ENCODE assay signal across 12 cellular contexts in the genomic region with DNA sequence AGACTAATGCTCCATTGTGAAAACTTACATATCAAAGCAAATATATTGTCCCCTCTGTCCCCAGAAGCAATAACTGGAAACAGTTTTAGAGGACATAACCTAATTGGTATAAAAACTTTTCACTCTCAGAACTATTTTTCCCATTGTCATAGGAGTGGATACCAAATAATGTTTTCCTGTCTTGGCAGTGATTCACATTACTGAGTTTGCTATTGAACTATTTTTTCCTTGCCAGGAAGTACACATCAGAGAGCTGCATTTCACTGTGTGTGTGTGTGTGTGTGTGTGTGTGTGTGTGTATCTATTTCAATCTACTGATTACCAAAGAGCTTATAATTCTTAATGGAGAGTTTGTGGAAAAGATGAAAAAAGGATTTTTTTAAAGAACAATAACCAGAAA. TPM values are rescaled to one million over a fixed set of nuclear protein-coding genes. Genes with fewer than 3 reads are reported as not detected.
DNase-seq lines count a peak whose midpoint lies in the region; ATAC-seq and TF ChIP-seq lines count a peak whose summit lies in the region.
"Had no signal": no experiment of that assay in that cellular context is flagged by ENCODE, and none has a peak within 500 bp of the region (broad histone marks: within the 10 kb centered on the region; RNA-seq: fewer than 3 reads in every experiment).

No MANE protein-coding gene starts in this region.

- no peaks in the 10 kb centered on the region for H3K9me2 ChIP-seq in SK-N-SH

- H3K27ac ChIP-seq in BLaER1 (peak overlapping the region; percentile 52; the same call in 1 of the 2 replicates), SK-N-SH (ENCODE audit: low read depth in 2 of 2, low read length in 1 of 2) (peak overlapping the region; percentile 4 to 77; a peak in 2 of 4 replicates)

- no peak overlapping the region for H2AFZ ChIP-seq in SK-N-SH (ENCODE audit: low read depth)
- H2AFZ ChIP-seq: parathyroid adenoma had no signal

- no peak for DNase-seq in SK-N-SH
- peak; percentile 87 for DNase-seq in fibroblast of the aortic adventitia (ENCODE audit: low read depth)
- peak; percentile 77 for DNase-seq in pulmonary artery endothelial cell (ENCODE audit: low read depth, low spot score)
- DNase-seq in KG1 (lab: John Stamatoyannopoulos, UW), result no peak
- no peak for DNase-seq in NCI-H2227 (lab: John Stamatoyannopoulos, UW; ENCODE audit: unreplicated experiment)
- DNase-seq in COLO668 (lab: John Stamatoyannopoulos, UW; ENCODE audit: unreplicated experiment), result no peak
- DNase-seq: activated CD4-positive, alpha-beta T cell treated with anti-CD3 and anti-CD28 coated beads, Interleukin-2, amount 50 U/mL, for 4 hours; NCI-H2107; SIG-M5 had no signal

- peaks cover 97% of the 10 kb centered on the region for H3K4me1 ChIP-seq in BLaER1
- peaks cover 5 to 10% of the 10 kb centered on the region in 2 experiments; a peak in 3 of 4 replicates for H3K4me1 ChIP-seq in SK-N-SH (ENCODE audit: control insufficient read depth in 1 of 2, insufficient read depth in 2 of 2, low read depth in 1 of 2, low read length in 1 of 2)
- H3K4me1 ChIP-seq: parathyroid adenoma had no signal

- H3K4me2 ChIP-seq in BLaER1 (peak overlapping the region; percentile 83), SK-N-SH (peak overlapping the region; percentile 30; the same call in 1 of the 2 replicates)

- peaks cover 75% of the 10 kb centered on the region for H3K79me2 ChIP-seq in SK-N-SH (ENCODE audit: insufficient read depth)
- H3K79me2 ChIP-seq: parathyroid adenoma had no signal

- H3K27me3 ChIP-seq in BLaER1, result no peaks in the 10 kb centered on the region
- no peaks in the 10 kb centered on the region for H3K27me3 ChIP-seq in SK-N-SH (ENCODE audit: insufficient read depth)

- no peak overlapping the region for H3K4me3 ChIP-seq in BLaER1
- H3K4me3 ChIP-seq in SK-N-SH (ENCODE audit: low read depth in 2 of 2, low read length in 1 of 2), result no peak overlapping the region
- no peak overlapping the region for H3K4me3 ChIP-seq in fibroblast of the aortic adventitia (ENCODE audit: low read depth, low read length)

- TF ChIP-seq CTCF in SK-N-SH (IDR thresholded peaks at IDR 0.05), result no peak
- TF ChIP-seq CTCF in fibroblast of the aortic adventitia (IDR thresholded peaks at IDR 0.05; ENCODE audit: insufficient read depth, low read length), result no peak

- peaks cover 6% of the 10 kb centered on the region for H3F3A ChIP-seq in SK-N-SH (replicated peaks; ENCODE audit: insufficient read depth)

- POLR2A ChIA-PET in SK-N-SH (lab: Yijun Ruan, JAX), result no interaction called here

- H4K20me1 ChIP-seq in BLaER1 (peaks cover 100% of the 10 kb centered on the region), SK-N-SH (ENCODE audit: insufficient read depth) (no peaks in the 10 kb centered on the region)

- ATAC-seq in HG02973 (IDR thresholded peaks at IDR 0.05; ENCODE audit: unreplicated experiment), result no peak

- H3K36me3 ChIP-seq in BLaER1, result peaks cover 32% of the 10 kb centered on the region
- H3K36me3 ChIP-seq in SK-N-SH (replicated peaks in 1 of 2; ENCODE audit: control insufficient read depth in 1 of 2, insufficient read depth in 2 of 2, low read length in 1 of 2), result no peaks in the 10 kb centered on the region

- TF ChIP-seq EP300 in SK-N-SH (IDR thresholded peaks at IDR 0.05; ENCODE audit: borderline replicate concordance in 1 of 2, low read depth in 1 of 2, low read length in 1 of 2), result no peak

- no peak for TF ChIP-seq RAD21 in SK-N-SH (IDR thresholded peaks at IDR 0.05; ENCODE audit: low read length)

- H3K9ac ChIP-seq in BLaER1 (no peak overlapping the region; the same call in 1 of the 2 replicates), SK-N-SH (0 out of 2 replicates have a peak overlapping the region, but pooled peaks have one; percentile 19)
- H3K9ac ChIP-seq: parathyroid adenoma had no signal

- H3K9me3 ChIP-seq in BLaER1, result peaks cover 5% of the 10 kb centered on the region; the same call in 1 of the 2 replicates
- no peaks in the 10 kb centered on the region for H3K9me3 ChIP-seq in SK-N-SH

- CTCF ChIA-PET in SK-N-SH (lab: Yijun Ruan, JAX), result interaction anchor here (1.0 kb wide), 1 partner anchor 39 kb away, joined by 3 read pairs; no protein-coding TSS in a partner anchor

TF ChIP-seq in SK-N-SH, 30 proteins besides CTCF, POLR2A, EP300 and RAD21:
- TF ChIP-seq ELF1 (IDR thresholded peaks at IDR 0.05), result peak; percentile 18; the same call in 1 of the 2 replicates
- TF ChIP-seq RXRA (IDR thresholded peaks at IDR 0.05; ENCODE audit: borderline replicate concordance, low read depth), result no peak
- TF ChIP-seq, protein P1, sequence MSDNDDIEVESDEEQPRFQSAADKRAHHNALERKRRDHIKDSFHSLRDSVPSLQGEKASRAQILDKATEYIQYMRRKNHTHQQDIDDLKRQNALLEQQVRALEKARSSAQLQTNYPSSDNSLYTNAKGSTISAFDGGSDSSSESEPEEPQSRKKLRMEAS (IDR thresholded peaks at IDR 0.05; ENCODE audit: low read depth), result no peak
- 0 out of 2 replicates have a peak, but pooled peaks have one; percentile 18 for TF ChIP-seq GABPA (IDR thresholded peaks at IDR 0.05; ENCODE audit: low read depth)
- TF ChIP-seq MEF2A (IDR thresholded peaks at IDR 0.05; ENCODE audit: borderline replicate concordance, low read depth), result peak; percentile 26; the same call in 1 of the 2 replicates
- peak; percentile 14; the same call in 1 of the 2 replicates for TF ChIP-seq NFIC (IDR thresholded peaks at IDR 0.05; ENCODE audit: borderline replicate concordance)
- no peak for TF ChIP-seq SMC3 (IDR thresholded peaks at IDR 0.05; ENCODE audit: low read depth, low read length)
- TF ChIP-seq, protein P2, sequence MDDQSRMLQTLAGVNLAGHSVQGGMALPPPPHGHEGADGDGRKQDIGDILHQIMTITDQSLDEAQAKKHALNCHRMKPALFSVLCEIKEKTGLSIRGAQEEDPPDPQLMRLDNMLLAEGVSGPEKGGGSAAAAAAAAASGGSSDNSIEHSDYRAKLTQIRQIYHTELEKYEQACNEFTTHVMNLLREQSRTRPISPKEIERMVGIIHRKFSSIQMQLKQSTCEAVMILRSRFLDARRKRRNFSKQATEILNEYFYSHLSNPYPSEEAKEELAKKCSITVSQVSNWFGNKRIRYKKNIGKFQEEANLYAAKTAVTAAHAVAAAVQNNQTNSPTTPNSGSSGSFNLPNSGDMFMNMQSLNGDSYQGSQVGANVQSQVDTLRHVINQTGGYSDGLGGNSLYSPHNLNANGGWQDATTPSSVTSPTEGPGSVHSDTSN (IDR thresholded peaks at IDR 0.05), result 0 out of 2 replicates have a peak, but pooled peaks have one; percentile 2

RNA-seq across cellular contexts. Expression of gene AKAP12, which starts 45.4 kb away (rescaled TPM):
- polyA plus RNA-seq in SK-N-SH (2012; rRNA removed), result 46.5 and 48.4 TPM in 2 replicates
- 56.2 and 63.1 TPM in 2 replicates for polyA plus RNA-seq in SK-N-SH (2012; cell fraction: cytosol; rRNA removed)
- 28.0 and 46.8 TPM in 2 replicates for polyA plus RNA-seq in SK-N-SH (2012; cell fraction: nucleus; rRNA removed)
- total RNA-seq in fibroblast of the aortic adventitia (ENCODE audit: low replicate concordance), result 196 and 349 TPM in 2 replicates
- 285 and 309 TPM in 2 replicates for total RNA-seq in pulmonary artery endothelial cell

Comparison
In these comparisons a context has a peak if more than half of its experiments do, and no peak if none do; other contexts are left out.
1. DNase-seq: peak in fibroblast of the aortic adventitia (single experiment) and pulmonary artery endothelial cell (single experiment); none in SK-N-SH (single experiment), KG1 (single experiment), NCI-H2227 (single experiment) and COLO668 (single experiment).